In the genomic region with DNA sequence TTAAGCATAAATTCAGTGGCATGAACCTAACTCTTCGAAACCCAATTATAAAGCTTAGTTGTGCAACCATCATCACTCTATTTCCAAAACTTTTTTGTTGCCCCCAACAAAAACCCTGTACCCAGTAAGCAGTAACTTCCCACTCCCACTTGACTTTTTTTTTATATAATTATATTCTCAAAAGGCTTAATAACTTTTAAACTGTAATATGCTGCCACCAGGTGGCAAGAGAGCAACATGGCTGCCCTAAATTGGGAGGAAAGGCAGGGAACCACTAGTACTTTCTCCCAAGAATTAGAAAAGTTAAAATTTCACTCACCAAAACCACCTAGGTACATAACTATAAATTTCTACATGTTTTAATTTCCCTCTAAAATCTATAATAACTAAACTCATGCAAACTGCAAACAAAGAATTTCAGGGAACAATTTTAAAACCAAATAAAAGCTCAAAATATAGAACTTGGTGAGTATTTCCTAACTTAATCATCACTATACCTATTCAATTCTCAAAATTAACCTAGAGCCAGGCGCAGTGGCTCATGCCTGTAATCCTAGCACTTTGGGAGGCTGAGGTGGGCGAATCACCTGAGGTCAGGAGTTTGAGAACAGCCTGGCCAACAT, we compare ENCODE assay signal across 8 cellular contexts. TPM values are rescaled to one million over a fixed set of nuclear protein-coding genes. Genes with fewer than 3 reads are reported as not detected.
DNase-seq lines count a peak whose midpoint lies in the region; ATAC-seq and TF ChIP-seq lines count a peak whose summit lies in the region.

No MANE protein-coding gene starts in this region.

- no peaks in the 10 kb centered on the region for H3K9me3 Mint-ChIP-seq in activated naive CD4-positive, alpha-beta T cell treated with anti-CD3 and anti-CD28 coated beads, Interleukin-2, amount 10 ng/mL, durations not matched to agents 7 days and 5 days
- no peaks in the 10 kb centered on the region for H3K9me3 Mint-ChIP-seq in activated naive CD4-positive, alpha-beta T cell treated with anti-CD3 and anti-CD28 coated beads, Interleukin-2, amount 50 U/mL, for 72 hours
- no peaks in the 10 kb centered on the region for H3K9me3 Mint-ChIP-seq in progenitor cell of endocrine pancreas (ENCODE audit: low read depth)

- no peaks in the 10 kb centered on the region for H3K27me3 ChIP-seq in SU-DHL-6 (ENCODE audit: low read length)

- H3K36me3 ChIP-seq in SU-DHL-6 (ENCODE audit: low read length) = no peaks in the 10 kb centered on the region

- H3K27me3 Mint-ChIP-seq in activated naive CD4-positive, alpha-beta T cell treated with anti-CD3 and anti-CD28 coated beads, Interleukin-2, amount 10 ng/mL, durations not matched to agents 7 days and 5 days = no peaks in the 10 kb centered on the region
- no peaks in the 10 kb centered on the region for H3K27me3 Mint-ChIP-seq in progenitor cell of endocrine pancreas

- no peaks in the 10 kb centered on the region for H3F3A ChIP-seq in SU-DHL-6 (ENCODE audit: insufficient read depth)

- peaks cover 7% of the 10 kb centered on the region for H3K4me1 Mint-ChIP-seq in activated naive CD4-positive, alpha-beta T cell treated with anti-CD3 and anti-CD28 coated beads, Interleukin-2, amount 10 ng/mL, durations not matched to agents 7 days and 5 days
- H3K4me1 Mint-ChIP-seq in progenitor cell of endocrine pancreas (ENCODE audit: low read depth) = peaks cover 1% of the 10 kb centered on the region

- no peak overlapping the region for H3K27ac Mint-ChIP-seq in activated naive CD4-positive, alpha-beta T cell treated with anti-CD3 and anti-CD28 coated beads, Interleukin-2, amount 10 ng/mL, durations not matched to agents 7 days and 5 days
- no peak overlapping the region for H3K27ac Mint-ChIP-seq in activated naive CD4-positive, alpha-beta T cell treated with anti-CD3 and anti-CD28 coated beads, Interleukin-2, amount 50 U/mL, for 72 hours
- no peak overlapping the region for H3K27ac Mint-ChIP-seq in progenitor cell of endocrine pancreas

- no peak for ATAC-seq in activated naive CD4-positive, alpha-beta T cell treated with anti-CD3 and anti-CD28 coated beads, Interleukin-2, amount 50 U/mL, for 72 hours
- ATAC-seq in GM18858 (IDR thresholded peaks at IDR 0.05; ENCODE audit: unreplicated experiment) (no peak), HG03378 (IDR thresholded peaks at IDR 0.05; ENCODE audit: unreplicated experiment) (no peak)

- peak; percentile 45 for DNase-seq in activated naive CD4-positive, alpha-beta T cell treated with anti-CD3 and anti-CD28 coated beads, Interleukin-2, amount 10 ng/mL, durations not matched to agents 7 days and 5 days
- DNase-seq in activated naive CD4-positive, alpha-beta T cell treated with anti-CD3 and anti-CD28 coated beads, Interleukin-2, amount 50 U/mL, for 72 hours (ENCODE audit: low spot score in 2 of 2) = no peak
- DNase-seq in M059J (ENCODE audit: low read depth) (peak; percentile 70), fibroblast of pulmonary artery (ENCODE audit: low read depth) (peak; percentile 68), progenitor cell of endocrine pancreas (ENCODE audit: low spot score, unreplicated experiment) (no peak)

- CTCF ChIA-PET in activated naive CD4-positive, alpha-beta T cell treated with anti-CD3 and anti-CD28 coated beads, Interleukin-2, amount 10 ng/mL, durations not matched to agents 7 days and 5 days (lab: Charles Lee) = interaction anchor here (0.6 to 4.9 kb wide), 13 partner anchors 8 to 274 kb away, joined by 3 to 47 read pairs (median 5); no protein-coding TSS in a partner anchor

- no peaks in the 10 kb centered on the region for H3K9me3 ChIP-seq in SU-DHL-6 (ENCODE audit: insufficient read depth, low read length)

- peaks cover 42% of the 10 kb centered on the region for H3K79me2 ChIP-seq in SU-DHL-6 (ENCODE audit: insufficient read depth, low read length)

- H3K27ac ChIP-seq in SU-DHL-6 (ENCODE audit: low read depth, low read length) = no peak overlapping the region

- no peak overlapping the region for H3K9ac ChIP-seq in SU-DHL-6 (ENCODE audit: low read length)

- no peak overlapping the region for H3K4me3 ChIP-seq in SU-DHL-6 (ENCODE audit: insufficient read depth, low read length, poor library complexity, severe bottlenecking)
- no peak overlapping the region for H3K4me3 ChIP-seq in fibroblast of pulmonary artery (replicated peaks; ENCODE audit: low read depth, low read length)

- H4K20me1 ChIP-seq in SU-DHL-6 (ENCODE audit: low read depth, low read length) = peaks cover 6% of the 10 kb centered on the region; the same call in 1 of the 2 replicates

- H3K4me3 Mint-ChIP-seq in activated naive CD4-positive, alpha-beta T cell treated with anti-CD3 and anti-CD28 coated beads, Interleukin-2, amount 10 ng/mL, durations not matched to agents 7 days and 5 days = no peak overlapping the region
- H3K4me3 Mint-ChIP-seq in progenitor cell of endocrine pancreas (ENCODE audit: low read depth) = no peak overlapping the region

- no peaks in the 10 kb centered on the region for H3K36me3 Mint-ChIP-seq in activated naive CD4-positive, alpha-beta T cell treated with anti-CD3 and anti-CD28 coated beads, Interleukin-2, amount 10 ng/mL, durations not matched to agents 7 days and 5 days
- H3K36me3 Mint-ChIP-seq in activated naive CD4-positive, alpha-beta T cell treated with anti-CD3 and anti-CD28 coated beads, Interleukin-2, amount 50 U/mL, for 72 hours = no peaks in the 10 kb centered on the region
- no peaks in the 10 kb centered on the region for H3K36me3 Mint-ChIP-seq in progenitor cell of endocrine pancreas (ENCODE audit: insufficient read depth)

- TF ChIP-seq CTCF in SU-DHL-6 (IDR thresholded peaks at IDR 0.05; ENCODE audit: insufficient read depth, low read length, poor library complexity, severe bottlenecking) (peak; percentile 94), fibroblast of pulmonary artery (IDR thresholded peaks at IDR 0.05; ENCODE audit: low read length, missing control alignments) (peak; percentile 78), progenitor cell of endocrine pancreas (IDR thresholded peaks at IDR 0.05; ENCODE audit: unreplicated experiment) (peak; percentile 80)

- H2AFZ ChIP-seq in SU-DHL-6 (ENCODE audit: low read depth, low read length, severe bottlenecking) = no peak overlapping the region

- no peaks in the 10 kb centered on the region for H3K9me2 ChIP-seq in SU-DHL-6 (replicated peaks; ENCODE audit: insufficient read depth, low read length)

- no peak overlapping the region for H3K4me2 ChIP-seq in SU-DHL-6 (ENCODE audit: low read depth, low read length, poor library complexity, severe bottlenecking)

RNA-seq across cellular contexts. Expression of gene RNF38, which starts 50.2 kb away (rescaled TPM):
- total RNA-seq in activated naive CD4-positive, alpha-beta T cell treated with anti-CD3 and anti-CD28 coated beads, Interleukin-2, amount 50 U/mL, for 72 hours = 10 to 100 TPM; 31.6 to 35.8 TPM
- 16.2 and 27.3 TPM in 2 replicates for total RNA-seq in M059J (2014; rRNA removed; shearing (Covaris generic))
- total RNA-seq in progenitor cell of endocrine pancreas = 64.7 and 68.3 TPM in 2 replicates

Comparison
In these comparisons a context has a peak if more than half of its experiments do, and no peak if none do; other contexts are left out.
1. DNase-seq: peak in activated naive CD4-positive, alpha-beta T cell treated with anti-CD3 and anti-CD28 coated beads, Interleukin-2, amount 10 ng/mL, durations not matched to agents 7 days and 5 days (single experiment), M059J (single experiment) and fibroblast of pulmonary artery (single experiment); none in activated naive CD4-positive, alpha-beta T cell treated with anti-CD3 and anti-CD28 coated beads, Interleukin-2, amount 50 U/mL, for 72 hours (0 of 2) and progenitor cell of endocrine pancreas (single experiment).
2. Peak in every context shown above with its lines, with median percentiles within 50 percentile points of each other: CTCF ChIP-seq.